ENCODE assay signal across 8 cellular contexts in the genomic region with DNA sequence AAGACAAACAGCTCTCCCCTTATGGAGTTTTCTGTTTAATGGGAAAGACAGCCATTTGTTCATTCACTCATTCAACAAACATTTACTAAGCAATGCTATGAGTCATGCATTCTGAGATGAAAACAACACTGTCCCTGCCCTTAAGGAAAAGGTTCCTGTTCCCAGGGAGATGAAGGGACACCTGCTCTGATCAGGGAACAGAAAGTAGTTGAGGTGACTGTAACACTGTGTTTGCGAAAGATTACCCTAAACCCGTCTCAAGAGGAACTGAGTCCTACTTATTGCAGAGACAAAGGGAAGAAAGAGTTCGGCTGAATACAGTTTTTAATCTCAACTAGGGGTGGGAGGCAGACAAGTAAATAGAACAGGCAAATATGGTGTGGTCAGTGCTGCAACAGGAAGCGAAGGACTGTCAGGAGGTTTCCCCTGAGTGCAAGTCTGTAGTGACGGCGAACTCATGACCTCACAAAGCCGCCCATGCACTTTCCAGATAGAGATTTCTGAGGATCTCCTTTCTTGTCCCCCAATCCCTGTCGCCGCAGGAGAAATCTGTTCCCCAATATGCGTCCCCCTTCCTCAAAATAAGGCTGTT. TPM values are rescaled to one million over a fixed set of nuclear protein-coding genes. Genes with fewer than 3 reads are reported as not detected.
DNase-seq lines count a peak whose midpoint lies in the region; ATAC-seq lines count a peak whose summit lies in the region.

No MANE protein-coding gene starts in this region.

- ATAC-seq in GM19025 (IDR thresholded peaks at IDR 0.05; ENCODE audit: low read depth, unreplicated experiment) (peak; percentile 32), memory B cell (ENCODE audit: low read depth) (peak; percentile 26)
- peak; percentile 42 for ATAC-seq in effector memory CD8-positive, alpha-beta T cell (replicated peaks)

- H3K36me3 ChIP-seq in thymus (ENCODE audit: control insufficient read depth, insufficient read depth) = no peaks in the 10 kb centered on the region

- DNase-seq in AG08395 (ENCODE audit: low spot score) (peak; percentile 50), HK-2 (ENCODE audit: unreplicated experiment) (peak; percentile 17), memory B cell (ENCODE audit: low spot score in 2 of 2) (peak; percentile 3 to 18)
- DNase-seq in T-helper 2 cell treated with Interferon-gamma antibody and Interleukin-4, amounts not matched to agents 5 μg/mL and 100 μg/mL, for 36 hours (ENCODE audit: low spot score) = peak; percentile 31
- peak; percentile 8 to 16 (median 15) for DNase-seq in effector memory CD8-positive, alpha-beta T cell
- DNase-seq in effector CD8-positive, alpha-beta T cell (lab: John Stamatoyannopoulos, UW) = no peak

- H3K27ac ChIP-seq in thymus (ENCODE audit: low read depth) = no peak overlapping the region

- H3K4me1 Mint-ChIP-seq in T-helper 2 cell treated with Interferon-gamma antibody and Interleukin-4, amounts not matched to agents 5 μg/mL and 100 μg/mL, for 36 hours (ENCODE audit: low read depth) = peaks cover 35% of the 10 kb centered on the region
- peaks cover 44 to 60% of the 10 kb centered on the region in 2 donors for H3K4me1 Mint-ChIP-seq in effector memory CD8-positive, alpha-beta T cell (ENCODE audit: low read depth in 2 of 2)
- H3K4me1 Mint-ChIP-seq in memory B cell = peaks cover 34% of the 10 kb centered on the region

- no peaks in the 10 kb centered on the region for H3K9me3 Mint-ChIP-seq in T-helper 2 cell treated with Interferon-gamma antibody and Interleukin-4, amounts not matched to agents 5 μg/mL and 100 μg/mL, for 36 hours
- no peaks in the 10 kb centered on the region for H3K9me3 Mint-ChIP-seq in effector memory CD8-positive, alpha-beta T cell
- H3K9me3 Mint-ChIP-seq in memory B cell = no peaks in the 10 kb centered on the region

- H3K36me3 Mint-ChIP-seq in T-helper 2 cell treated with Interferon-gamma antibody and Interleukin-4, amounts not matched to agents 5 μg/mL and 100 μg/mL, for 36 hours (ENCODE audit: low read depth) = no peaks in the 10 kb centered on the region
- peaks cover 13% of the 10 kb centered on the region for H3K36me3 Mint-ChIP-seq in effector memory CD8-positive, alpha-beta T cell (ENCODE audit: insufficient read depth)
- peaks cover 10% of the 10 kb centered on the region for H3K36me3 Mint-ChIP-seq in memory B cell

- peak overlapping the region; percentile 59 for H3K4me3 ChIP-seq in thymus (ENCODE audit: low read length)

- peaks cover 24% of the 10 kb centered on the region for H3K4me1 ChIP-seq in thymus (ENCODE audit: control insufficient read depth, insufficient read depth, low read length)

- no peaks in the 10 kb centered on the region for H3K27me3 ChIP-seq in thymus (ENCODE audit: control insufficient read depth, insufficient read depth)

- H3K27ac Mint-ChIP-seq in T-helper 2 cell treated with Interferon-gamma antibody and Interleukin-4, amounts not matched to agents 5 μg/mL and 100 μg/mL, for 36 hours = peak overlapping the region; percentile 94
- H3K27ac Mint-ChIP-seq in effector memory CD8-positive, alpha-beta T cell = peak overlapping the region; percentile 98
- H3K27ac Mint-ChIP-seq in memory B cell = peak overlapping the region; percentile 92

- no peaks in the 10 kb centered on the region for H3K27me3 Mint-ChIP-seq in T-helper 2 cell treated with Interferon-gamma antibody and Interleukin-4, amounts not matched to agents 5 μg/mL and 100 μg/mL, for 36 hours (ENCODE audit: low read depth)
- no peaks in the 10 kb centered on the region for H3K27me3 Mint-ChIP-seq in effector memory CD8-positive, alpha-beta T cell
- H3K27me3 Mint-ChIP-seq in memory B cell = no peaks in the 10 kb centered on the region

- no peaks in the 10 kb centered on the region for H3K9me3 ChIP-seq in thymus (ENCODE audit: control insufficient read depth)

- peak overlapping the region; percentile 99 for H3K4me3 Mint-ChIP-seq in T-helper 2 cell treated with Interferon-gamma antibody and Interleukin-4, amounts not matched to agents 5 μg/mL and 100 μg/mL, for 36 hours
- H3K4me3 Mint-ChIP-seq in effector memory CD8-positive, alpha-beta T cell = peak overlapping the region; percentile 96 to 99
- H3K4me3 Mint-ChIP-seq in memory B cell = peak overlapping the region; percentile 95

- 14% methylated on average over 10 of the region's 10 CpGs for WGBS in thymus

RNA-seq across cellular contexts. Expression of a gene that starts 0.7 kb away (rescaled TPM):
- polyA plus RNA-seq in thymus = 33.1 TPM
